ENCODE assay signal across 8 cellular contexts in the genomic region with DNA sequence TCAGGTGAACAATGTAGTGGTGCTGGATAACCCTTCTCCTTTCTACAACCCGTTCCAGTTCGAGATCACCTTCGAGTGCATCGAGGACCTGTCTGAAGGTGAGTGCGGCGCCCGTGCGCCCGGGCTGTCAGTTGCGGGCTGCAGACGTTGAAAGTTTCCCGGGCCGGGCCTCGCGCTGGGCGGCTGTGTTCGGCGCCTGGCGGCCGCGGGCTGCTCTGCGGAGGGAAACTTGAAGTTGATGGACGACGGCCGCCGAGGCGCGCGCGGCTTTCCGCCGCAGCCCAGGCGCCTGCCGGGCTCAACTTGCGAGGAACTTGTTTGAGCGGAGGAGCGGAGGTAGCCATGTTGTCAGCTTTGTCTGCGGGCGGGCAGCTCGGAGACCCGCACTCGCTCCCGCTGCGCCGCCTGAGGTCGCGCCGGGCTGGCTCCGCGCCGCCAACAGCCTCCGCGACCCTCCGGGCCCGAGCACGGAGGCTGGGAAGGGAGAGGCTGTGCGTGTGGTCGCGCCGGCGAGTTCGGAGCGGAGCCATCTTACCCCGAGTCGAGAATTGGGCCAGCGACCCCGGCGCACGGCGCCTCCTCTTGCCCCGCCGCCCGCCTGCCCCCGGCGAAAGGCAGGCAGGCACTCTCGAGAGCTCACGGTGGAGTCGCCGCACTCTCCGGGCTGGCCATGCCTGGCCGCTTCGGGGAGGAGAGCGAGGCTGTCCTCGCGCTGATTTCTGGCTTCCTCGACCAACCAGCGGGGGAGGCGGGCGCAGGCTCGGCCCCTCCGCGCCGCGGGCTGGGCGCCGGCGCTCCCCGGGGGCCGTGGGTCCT. TPM values are rescaled to one million over a fixed set of nuclear protein-coding genes. Genes with fewer than 3 reads are reported as not detected.
DNase-seq lines count a peak whose midpoint lies in the region; ATAC-seq, FAIRE-seq and TF ChIP-seq lines count a peak whose summit lies in the region.

No MANE protein-coding gene starts in this region.

- H3K4me3 Mint-ChIP-seq in endodermal cell (peak overlapping the region; percentile 99), mesothelial cell of epicardium (peak overlapping the region; percentile 89)

- H3K4me1 Mint-ChIP-seq in endodermal cell (peaks cover 45% of the 10 kb centered on the region), mesothelial cell of epicardium (peaks cover 45% of the 10 kb centered on the region)

- H3K4me1 ChIP-seq in A549 = peaks cover 15% of the 10 kb centered on the region; the same call in 2 of the 3 replicates
- H3K4me1 ChIP-seq in endodermal cell (ENCODE audit: control insufficient read depth, insufficient read depth, low read length) = peaks cover 8% of the 10 kb centered on the region

- peak; percentile 5 to 45 for DNase-seq in A549 (ENCODE audit: low read depth in 1 of 2, low spot score in 1 of 2)
- peak; percentile 51 to 70 for DNase-seq in NCI-H526 (lab: John Stamatoyannopoulos, UW)
- DNase-seq in activated CD8-positive, alpha-beta memory T cell treated with anti-CD3 and anti-CD28 coated beads for 48 hours (ENCODE audit: low read depth in 2 of 3, low spot score in 2 of 3) = peak; percentile 27 to 45 (median 40)
- DNase-seq in endodermal cell = peak; percentile 79
- DNase-seq in mesothelial cell of epicardium (ENCODE audit: low spot score in 2 of 2, unreplicated experiment in 2 of 2) = peak; percentile 36 to 77
- peak; percentile 19 to 25 for DNase-seq in stimulated activated CD8-positive, alpha-beta memory T cell treated with anti-CD3 and anti-CD28 coated beads, Interleukin-2, amount 100 ng/mL, for 1 hour (ENCODE audit: low read depth in 2 of 2)

- H3K4me2 ChIP-seq in A549 = peak overlapping the region; percentile 76

- TF ChIP-seq EP300 in A549 (IDR thresholded peaks at IDR 0.05) = no peak

- peak overlapping the region; percentile 89 for H3K9ac ChIP-seq in endodermal cell (ENCODE audit: extremely low read depth, low read length, poor library complexity, severe bottlenecking)

- TF ChIP-seq CTCF in A549 (IDR thresholded peaks at IDR 0.05) (no peak), endodermal cell (conservative IDR thresholded peaks at IDR 0.05) (no peak), mesothelial cell of epicardium (IDR thresholded peaks at IDR 0.05; ENCODE audit: unreplicated experiment) (peak; percentile 2)

- POLR2A ChIA-PET in A549 (lab: Yijun Ruan, JAX) = interaction anchor here (1.2 kb wide), 1 partner anchor 185 kb away, joined by 3 read pairs; no protein-coding TSS in a partner anchor

- ATAC-seq in A549 (peak; percentile 61 to 67), GM18517 (IDR thresholded peaks at IDR 0.05; ENCODE audit: unreplicated experiment) (peak; percentile 25), HG02981 (IDR thresholded peaks at IDR 0.05; ENCODE audit: unreplicated experiment) (peak; percentile 31)

- peaks cover 19% of the 10 kb centered on the region for H3K36me3 ChIP-seq in endodermal cell (ENCODE audit: control insufficient read depth, insufficient read depth, low read length)

- TF ChIP-seq POLR2A in A549 (IDR thresholded peaks at IDR 0.05; ENCODE audit: low read length) = 0 out of 2 replicates have a peak, but pooled peaks have one; percentile 14

- peak overlapping the region; percentile 84 for H3K4me3 ChIP-seq in A549
- peak overlapping the region; percentile 96 for H3K4me3 ChIP-seq in endodermal cell (ENCODE audit: low read length)

- H3K27ac Mint-ChIP-seq in endodermal cell (peak overlapping the region; percentile 98), mesothelial cell of epicardium (peak overlapping the region; percentile 99)

- no peaks in the 10 kb centered on the region for H3K27me3 ChIP-seq in endodermal cell (ENCODE audit: control insufficient read depth, insufficient read depth, low read length, poor library complexity, severe bottlenecking)

- TF ChIP-seq RAD21 in A549 (conservative IDR thresholded peaks at IDR 0.05 in 1 of 2, IDR thresholded peaks at IDR 0.05 in 1 of 2) = no peak

- WGBS in A549 (ENCODE audit: missing lambda C conversion rate) = 1% methylated on average over 14 of the region's 99 CpGs
- WGBS in endodermal cell (ENCODE audit: insufficient coverage in 1 of 2, insufficient read length in 1 of 2), 2 experiments = 0 to 1% methylated on average over 36 to 99 of the region's 99 CpGs

- peak overlapping the region; percentile 91 to 99 for H3K27ac ChIP-seq in A549
- peak overlapping the region; percentile 96 for H3K27ac ChIP-seq in endodermal cell (ENCODE audit: low read depth, low read length)

- H3K9me3 ChIP-seq in A549 (no peaks in the 10 kb centered on the region), endodermal cell (ENCODE audit: control insufficient read depth, low read length) (no peaks in the 10 kb centered on the region)

- H3K9me3 Mint-ChIP-seq in endodermal cell = no peaks in the 10 kb centered on the region
- H3K9me3 Mint-ChIP-seq in mesothelial cell of epicardium = no peaks in the 10 kb centered on the region

- CTCF ChIA-PET in A549 (lab: Yijun Ruan, JAX) = interaction anchor here (0.7 to 1.3 kb wide), 2 partner anchors 29 to 216 kb away, joined by 3 read pairs; no protein-coding TSS in a partner anchor

- H3K27me3 Mint-ChIP-seq in endodermal cell (ENCODE audit: insufficient read depth) (no peaks in the 10 kb centered on the region), mesothelial cell of epicardium (ENCODE audit: low read depth) (no peaks in the 10 kb centered on the region)

- FAIRE-seq in A549 (lab: Jason Lieb, UNC) = no peak

- peaks cover 15% of the 10 kb centered on the region for H3K36me3 Mint-ChIP-seq in endodermal cell (ENCODE audit: low read depth)
- H3K36me3 Mint-ChIP-seq in mesothelial cell of epicardium = peaks cover 12% of the 10 kb centered on the region

TF ChIP-seq in A549, 52 proteins besides CTCF, POLR2A, EP300 and RAD21:
- TF ChIP-seq FOXS1 (CRISPR knock-in tag; IDR thresholded peaks at IDR 0.05) (no peak), CBX8 (IDR thresholded peaks at IDR 0.05) (no peak), FOSL2 (IDR thresholded peaks at IDR 0.05) (no peak), FOSL2 (CRISPR knock-in tag; IDR thresholded peaks at IDR 0.05) (no peak)
- TF ChIP-seq, protein P1, sequence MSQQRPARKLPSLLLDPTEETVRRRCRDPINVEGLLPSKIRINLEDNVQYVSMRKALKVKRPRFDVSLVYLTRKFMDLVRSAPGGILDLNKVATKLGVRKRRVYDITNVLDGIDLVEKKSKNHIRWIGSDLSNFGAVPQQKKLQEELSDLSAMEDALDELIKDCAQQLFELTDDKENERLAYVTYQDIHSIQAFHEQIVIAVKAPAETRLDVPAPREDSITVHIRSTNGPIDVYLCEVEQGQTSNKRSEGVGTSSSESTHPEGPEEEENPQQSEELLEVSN (IDR thresholded peaks at IDR 0.05; ENCODE audit: borderline replicate concordance, low read depth) = peak; percentile 36; the same call in 1 of the 2 replicates
TF ChIP-seq in A549: peak in this region for 1.

RNA-seq across cellular contexts. Expression of a gene that starts 0.7 kb away (rescaled TPM):
- polyA plus RNA-seq in A549 (2011; rRNA removed) (15.9 and 24.6 TPM in 2 replicates), A549 (2017; fragmentation: RNase III; extraction: RNeasy Plus Mini Kit Qiagen cat#74134 plus additional on column Dnase treatment) (11.8 to 13.1 TPM (median 12.2 TPM) in 3 replicates)
- polyA plus RNA-seq in A549 (2012; cell fraction: cytosol; rRNA removed) = 3.6 and 6.4 TPM in 2 replicates
- 4.3 and 5.6 TPM in 2 replicates for polyA plus RNA-seq in A549 (2012; cell fraction: nucleus; rRNA removed)
- 6.1 and 8.3 TPM in 2 replicates for polyA minus RNA-seq in A549 (2011; rRNA and poly(A)+ RNA removed)
- total RNA-seq in endodermal cell (10 to 100 TPM; 44.5 to 54.9 TPM), mesothelial cell of epicardium (22.9 to 28.7 TPM (median 26.4 TPM) in 3 replicates)
- 33.6 TPM for polyA plus RNA-seq in endodermal cell (2013, experiment 1 of 2)
- polyA plus RNA-seq in endodermal cell (2013, experiment 2 of 2) = 34.8 TPM

RNA-seq across cellular contexts. Expression of a gene that starts 40.3 kb away (rescaled TPM):
- polyA plus RNA-seq in A549 (2011; rRNA removed) = 5.4 and 6.0 TPM in 2 replicates
- 1.9 and 2.2 TPM in 2 replicates for polyA plus RNA-seq in A549 (2012; cell fraction: cytosol; rRNA removed)
- polyA plus RNA-seq in A549 (2012; cell fraction: nucleus; rRNA removed) = 2.1 and 3.5 TPM in 2 replicates
- polyA plus RNA-seq in A549 (2017; fragmentation: RNase III; extraction: RNeasy Plus Mini Kit Qiagen cat#74134 plus additional on column Dnase treatment) = 5.1 to 6.0 TPM (median 5.7 TPM) in 3 replicates
- 10.6 and 11.9 TPM in 2 replicates for polyA minus RNA-seq in A549 (2011; rRNA and poly(A)+ RNA removed)
- 10 to 100 TPM; 17.8 to 21.2 TPM for total RNA-seq in endodermal cell
- polyA plus RNA-seq in endodermal cell (2013, experiment 1 of 2) = 12.3 TPM
- polyA plus RNA-seq in endodermal cell (2013, experiment 2 of 2) = 11.7 TPM
- 17.6 to 21.7 TPM (median 19.4 TPM) in 3 replicates for total RNA-seq in mesothelial cell of epicardium

Comparison
In these comparisons a context has a peak if more than half of its experiments do, and no peak if none do; other contexts are left out.
1. Peak in every context shown above with its lines: DNase-seq, ATAC-seq, H3K4me3 ChIP-seq and H3K27ac ChIP-seq.
2. DNase-seq: peak in every context shown above with its lines; median percentile 79 in endodermal cell; 60 in NCI-H526; 56 in mesothelial cell of epicardium; 40 in activated CD8-positive, alpha-beta memory T cell treated with anti-CD3 and anti-CD28 coated beads for 48 hours; 25 in A549; 22 in stimulated activated CD8-positive, alpha-beta memory T cell treated with anti-CD3 and anti-CD28 coated beads, Interleukin-2, amount 100 ng/mL, for 1 hour.